ENCODE assay signal across 8 cellular contexts in genomic region chr1:42765832-42766722, GRCh38. TPM values are rescaled to one million over a fixed set of nuclear protein-coding genes. Genes with fewer than 3 reads are reported as not detected.
A peak's percentile ranks its signal among the peaks of the same experiment; 100 is the strongest.
DNase-seq lines count a peak whose midpoint lies in the region; ATAC-seq and TF ChIP-seq lines count a peak whose summit lies in the region.

No MANE protein-coding gene starts in this region.

- H3K27ac ChIP-seq in OCI-LY7 (ENCODE audit: low read depth, low read length, poor library complexity, severe bottlenecking), result peak overlapping the region; percentile 50
- H3K27ac ChIP-seq in right atrium auricular region, result peak overlapping the region; percentile 90 to 93
- H3K27ac ChIP-seq in psoas muscle, result peak overlapping the region; percentile 91

- H3K4me1 Mint-ChIP-seq in activated naive CD8-positive, alpha-beta T cell treated with anti-CD3 and anti-CD28 coated beads for 36 hours, result peaks cover 32% of the 10 kb centered on the region

- peaks cover 43% of the 10 kb centered on the region for H3K79me2 ChIP-seq in OCI-LY7 (ENCODE audit: insufficient read depth, low read depth, low read length)

- TF ChIP-seq CTCF in OCI-LY7 (conservative IDR thresholded peaks at IDR 0.05; ENCODE audit: low read length), result peak; percentile 72
- peak; percentile 19 to 57 for TF ChIP-seq CTCF in right atrium auricular region (IDR thresholded peaks at IDR 0.05)
- TF ChIP-seq CTCF in psoas muscle (IDR thresholded peaks at IDR 0.05), result peak; percentile 39

- intact Hi-C loops in OCI-LY7 (cut with micrococcal nuclease; ENCODE audit: unreplicated experiment) (loop anchor here (2.0 to 10.0 kb wide), 3 partner anchors 83 to 431 kb away; partner anchors contain the start of genes FOXJ3, SLC2A1 and YBX1), psoas muscle (cut with DNase I) (loop anchor here (2.0 to 10.0 kb wide), 4 partner anchors 51 to 311 kb away; partner anchors contain the start of genes ERMAP (in 2 of the 2), SVBP (in 2 of the 2), PPCS (in 1 of the 2) and ZMYND12 (in 1 of the 2))

- H3K27me3 ChIP-seq in right atrium auricular region, result no peaks in the 10 kb centered on the region
- no peaks in the 10 kb centered on the region for H3K27me3 ChIP-seq in psoas muscle (ENCODE audit: insufficient read depth in 3 of 3, low read length in 2 of 3)

- H3K4me3 ChIP-seq in OCI-LY7 (ENCODE audit: low read depth, low read length, poor library complexity, severe bottlenecking), result peak overlapping the region; percentile 82
- H3K4me3 ChIP-seq in right atrium auricular region, result peak overlapping the region; percentile 90 to 94
- peak overlapping the region; percentile 85 for H3K4me3 ChIP-seq in psoas muscle

- peaks cover 10% of the 10 kb centered on the region for H4K20me1 ChIP-seq in OCI-LY7 (ENCODE audit: insufficient read depth, low read length)

- no peaks in the 10 kb centered on the region for H3K9me2 ChIP-seq in OCI-LY7 (ENCODE audit: insufficient read depth, low read length)

- ATAC-seq in GM21360 (IDR thresholded peaks at IDR 0.05; ENCODE audit: unreplicated experiment) (peak; percentile 14), psoas muscle (peak in 1 of 4 donors; percentile 1)

- peaks cover 20% of the 10 kb centered on the region for H3K36me3 Mint-ChIP-seq in activated naive CD8-positive, alpha-beta T cell treated with anti-CD3 and anti-CD28 coated beads for 36 hours

- H3K9me3 ChIP-seq in OCI-LY7 (ENCODE audit: low read length), result no peaks in the 10 kb centered on the region
- no peaks in the 10 kb centered on the region for H3K9me3 ChIP-seq in right atrium auricular region
- H3K9me3 ChIP-seq in psoas muscle, result no peaks in the 10 kb centered on the region

- peak overlapping the region; percentile 57; the same call in 1 of the 2 replicates for H2AFZ ChIP-seq in OCI-LY7 (ENCODE audit: low read length)

- DNase-seq in DMS114 treated with DMSO at 0.1 percent for 48 hours (lab: John Stamatoyannopoulos, UW; ENCODE audit: unreplicated experiment) (peak; percentile 75), HPDE6-E6E7 (ENCODE audit: extremely low spot score) (peak; percentile 42), OCI-LY7 (ENCODE audit: low spot score) (peak; percentile 58), right atrium auricular region (ENCODE audit: low spot score) (no peak), psoas muscle (peak in 1 of 2 donors; percentile 49), GM19240 (ENCODE audit: insufficient read length, low spot score) (no peak)
- peak; percentile 72 for DNase-seq in activated naive CD8-positive, alpha-beta T cell treated with anti-CD3 and anti-CD28 coated beads for 36 hours

- H3K36me3 ChIP-seq in OCI-LY7 (ENCODE audit: insufficient read depth, low read length) (peaks cover 29% of the 10 kb centered on the region), right atrium auricular region (peaks cover 7% of the 10 kb centered on the region), psoas muscle (ENCODE audit: insufficient read depth in 1 of 2, low read depth in 1 of 2) (peaks cover 0 to 16% of the 10 kb centered on the region in 2 donors)

- H3K27ac Mint-ChIP-seq in activated naive CD8-positive, alpha-beta T cell treated with anti-CD3 and anti-CD28 coated beads for 36 hours, result no peak overlapping the region

- BruUV-seq in OCI-LY7 (replicated peaks; lab: Mats Ljungman, UMichigan), result no TSS peak

- H3K27me3 Mint-ChIP-seq in activated naive CD8-positive, alpha-beta T cell treated with anti-CD3 and anti-CD28 coated beads for 36 hours, result no peaks in the 10 kb centered on the region

- H3K4me3 Mint-ChIP-seq in activated naive CD8-positive, alpha-beta T cell treated with anti-CD3 and anti-CD28 coated beads for 36 hours, result no peak overlapping the region

- H3K4me1 ChIP-seq in OCI-LY7 (ENCODE audit: insufficient read depth, low read length, poor library complexity, severe bottlenecking) (peaks cover 27% of the 10 kb centered on the region), right atrium auricular region (peaks cover 0 to 42% of the 10 kb centered on the region in 2 donors), psoas muscle (peaks cover 39% of the 10 kb centered on the region)

- POLR2A ChIA-PET in OCI-LY7 (lab: Charles Lee), result interaction anchor here (0.6 to 3.5 kb wide), 15 partner anchors 8 to 1792 kb away, joined by 3 to 35 read pairs (median 3); partner anchors contain the start of genes PPCS, PPIH and ZNF691

- 0 to 1% (median 0%) methylated on average over 40 to 42 of the region's 42 CpGs for WGBS in psoas muscle, 3 donors

- CTCF ChIA-PET in OCI-LY7 (lab: Charles Lee; ENCODE audit: unreplicated experiment), result interaction anchor here (1.1 to 2.3 kb wide), 3 partner anchors 42 to 176 kb away, joined by 4 to 9 read pairs (median 4); partner anchors contain the start of gene ZNF691

- no peaks in the 10 kb centered on the region for H3K9me3 Mint-ChIP-seq in activated naive CD8-positive, alpha-beta T cell treated with anti-CD3 and anti-CD28 coated beads for 36 hours

- H3K4me2 ChIP-seq in OCI-LY7 (ENCODE audit: low read length), result peak overlapping the region; percentile 88

RNA-seq across cellular contexts. Expression of gene P3H1, which starts 0.8 kb away (rescaled TPM):
- 39.0 and 43.8 TPM in 2 replicates for total RNA-seq in OCI-LY7 (2014; rRNA removed; shearing (Covaris generic))
- total RNA-seq in OCI-LY7 (2022), result 44.1 and 45.7 TPM in 2 replicates
- total RNA-seq in activated naive CD8-positive, alpha-beta T cell treated with anti-CD3 and anti-CD28 coated beads for 36 hours, result 10 to 100 TPM; 24.1 to 27.8 TPM
- total RNA-seq in right atrium auricular region, result 10 to 100 TPM; 11.3 to 15.6 TPM
- 1 to 10 TPM; 5.1 to 8.5 (median 6.2) TPM for total RNA-seq in psoas muscle
- 1 to 10 TPM; 2.9 to 7.0 (median 5.1) TPM for polyA plus RNA-seq in psoas muscle

RNA-seq across cellular contexts. Expression of gene C1orf50, which starts 1.0 kb away (rescaled TPM):
- total RNA-seq in OCI-LY7 (2014; rRNA removed; shearing (Covaris generic)), result 2.0 and 3.2 TPM in 2 replicates
- 9.7 and 9.9 TPM in 2 replicates for total RNA-seq in OCI-LY7 (2022)
- total RNA-seq in activated naive CD8-positive, alpha-beta T cell treated with anti-CD3 and anti-CD28 coated beads for 36 hours, result 1 to 10 TPM; 6.9 to 7.2 TPM
- 1 to 10 TPM; 3.0 to 3.6 TPM for total RNA-seq in right atrium auricular region
- 10 to 100 TPM in 1 of 4 donors, 1 to 10 TPM in 3; 7.5 to 10.2 (median 8.7) TPM for total RNA-seq in psoas muscle
- 1 to 10 TPM; 2.5 to 6.2 (median 4.2) TPM for polyA plus RNA-seq in psoas muscle

RNA-seq across cellular contexts. Expression of gene TMEM269, which starts 18.7 kb away (rescaled TPM):
- total RNA-seq in OCI-LY7 (2014; rRNA removed; shearing (Covaris generic)), result 0.08 and 0.16 TPM in 2 replicates
- 0.46 and 0.81 TPM in 2 replicates for total RNA-seq in OCI-LY7 (2022)
- under 1 TPM; 0.06 to 0.32 TPM for total RNA-seq in activated naive CD8-positive, alpha-beta T cell treated with anti-CD3 and anti-CD28 coated beads for 36 hours
- total RNA-seq in right atrium auricular region, result not detected
- under 1 TPM; 0.15 to 0.89 (median 0.30) TPM for total RNA-seq in psoas muscle
- polyA plus RNA-seq in psoas muscle, result under 1 TPM; 0.05 to 0.07 (median 0.06) TPM

RNA-seq across cellular contexts. Expression of gene CLDN19, which starts 26.0 kb away (rescaled TPM):
- not detected in 2 replicates for total RNA-seq in OCI-LY7 (2014; rRNA removed; shearing (Covaris generic))
- not detected in 2 replicates for total RNA-seq in OCI-LY7 (2022)
- not detected for total RNA-seq in activated naive CD8-positive, alpha-beta T cell treated with anti-CD3 and anti-CD28 coated beads for 36 hours
- total RNA-seq in right atrium auricular region, result under 1 TPM in 1 of 2 donors, not detected in 1; 0.28 TPM
- not detected for total RNA-seq in psoas muscle
- under 1 TPM; 0.03 to 0.34 (median 0.14) TPM for polyA plus RNA-seq in psoas muscle

RNA-seq across cellular contexts. Expression of gene ERMAP, which starts 50.8 kb away (rescaled TPM):
- total RNA-seq in OCI-LY7 (2014; rRNA removed; shearing (Covaris generic)), result 2.3 and 2.7 TPM in 2 replicates
- total RNA-seq in OCI-LY7 (2022), result 5.1 and 5.2 TPM in 2 replicates
- total RNA-seq in activated naive CD8-positive, alpha-beta T cell treated with anti-CD3 and anti-CD28 coated beads for 36 hours, result 1 to 10 TPM; 3.1 to 3.2 TPM
- 1 to 10 TPM; 3.3 to 5.6 TPM for total RNA-seq in right atrium auricular region
- 1 to 10 TPM; 1.8 to 3.7 (median 2.6) TPM for total RNA-seq in psoas muscle
- 1 to 10 TPM; 1.4 to 2.0 (median 1.9) TPM for polyA plus RNA-seq in psoas muscle

Comparison
In these comparisons a context has a peak if more than half of its experiments do, and no peak if none do; other contexts are left out.
1. DNase-seq: peak in DMS114 treated with DMSO at 0.1 percent for 48 hours (single experiment), HPDE6-E6E7 (single experiment), OCI-LY7 (single experiment) and activated naive CD8-positive, alpha-beta T cell treated with anti-CD3 and anti-CD28 coated beads for 36 hours (single experiment); none in right atrium auricular region (single experiment) and GM19240 (single experiment).
2. Peak in every context shown above with its lines, with median percentiles within 50 percentile points of each other: H3K27ac ChIP-seq, H3K4me3 ChIP-seq and CTCF ChIP-seq.